Comparison of ENCODE assay signal across 8 cellular contexts in the genomic region with DNA sequence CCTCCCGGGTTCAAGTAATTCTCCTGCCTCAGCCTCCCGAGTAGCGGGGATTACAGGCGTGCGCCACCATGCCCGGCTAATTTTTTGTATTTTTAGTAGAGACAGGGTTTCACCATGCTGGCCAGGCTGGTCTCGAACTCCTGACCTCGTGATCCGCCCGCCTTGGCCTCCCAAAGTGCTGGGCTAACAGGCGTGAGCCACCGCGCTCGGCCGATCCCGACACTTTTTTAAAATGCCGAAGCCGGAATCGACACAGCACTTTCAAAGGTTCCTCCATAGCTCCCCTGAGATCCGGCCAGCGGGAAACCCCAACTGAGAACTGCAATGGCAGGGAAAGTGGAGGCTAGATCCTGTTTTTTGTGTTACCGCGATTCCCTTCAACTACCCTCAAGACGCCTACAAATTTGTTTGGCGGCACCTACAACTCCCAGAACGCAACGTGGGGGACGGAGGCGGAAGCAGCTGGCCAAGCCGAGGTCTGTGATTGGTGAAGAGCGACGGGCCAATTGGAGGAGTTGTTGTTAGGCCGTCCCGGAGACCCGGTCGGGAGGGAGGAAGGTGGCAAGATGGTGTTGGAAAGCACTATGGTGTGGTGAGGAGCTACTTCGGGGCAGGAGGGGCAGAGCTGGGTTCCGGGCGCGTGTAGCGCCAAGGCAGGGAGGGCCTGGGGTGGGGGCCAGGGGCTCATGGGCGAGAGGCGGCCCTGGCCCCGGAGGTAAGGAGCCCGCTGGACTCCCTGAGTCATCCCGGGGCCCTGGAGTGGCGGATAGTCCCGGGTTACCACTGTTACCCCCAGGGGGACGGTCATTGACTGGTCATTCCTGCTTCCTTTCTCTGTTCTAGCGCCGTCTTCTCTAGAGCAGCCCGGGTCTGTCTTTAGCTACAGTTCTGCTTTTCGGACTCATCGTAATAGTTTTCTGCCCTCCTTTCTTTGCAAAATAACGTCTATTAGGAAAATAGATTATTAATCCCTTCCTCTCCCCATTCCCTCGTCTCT. TPM values are rescaled to one million over a fixed set of nuclear protein-coding genes. Genes with fewer than 3 reads are reported as not detected.
DNase-seq lines count a peak whose midpoint lies in the region; FAIRE-seq and TF ChIP-seq lines count a peak whose summit lies in the region.

A gene (plus strand): TSS at position 518 of the 997 bp plus-strand sequence. CDS start 49 bp downstream, at position 567.

- DNase-seq in EL = peak; percentile 97
- DNase-seq in H54 (ENCODE audit: insufficient read length, low spot score) = peak; percentile 99
- DNase-seq in M059J (ENCODE audit: low read depth) = peak; percentile 97
- peak; percentile 100 for DNase-seq in SHP77 (lab: John Stamatoyannopoulos, UW)
- DNase-seq in activated effector memory CD4-positive, alpha-beta T cell treated with Interleukin-2 at 50 U/mL for 16 hours = peak; percentile 90
- peak; percentile 97 for DNase-seq in fibroblast of the aortic adventitia (ENCODE audit: low read depth)

- TF ChIP-seq CTCF in fibroblast of the aortic adventitia (IDR thresholded peaks at IDR 0.05; ENCODE audit: insufficient read depth, low read length) (no peak), nephron (IDR thresholded peaks at IDR 0.05; ENCODE audit: unreplicated experiment in 3 of 3) (no peak)

- H3K36me3 Mint-ChIP-seq in nephron (ENCODE audit: low read depth) = peaks cover 18% of the 10 kb centered on the region
- H3K36me3 Mint-ChIP-seq in stimulated activated naive CD8-positive, alpha-beta T cell treated with anti-CD3 and anti-CD28 coated beads, Interleukin-15, Interleukin-2, amounts not matched to agents 100 ng/mL and 50 ng/mL, for 24 hours (ENCODE audit: low read depth) = peaks cover 23% of the 10 kb centered on the region

- H3K27ac Mint-ChIP-seq in nephron = peak within 1 kb of the TSS; percentile 65 to 98 (median 92)
- H3K27ac Mint-ChIP-seq in stimulated activated naive CD8-positive, alpha-beta T cell treated with anti-CD3 and anti-CD28 coated beads, Interleukin-15, Interleukin-2, amounts not matched to agents 100 ng/mL and 50 ng/mL, for 24 hours = peak within 1 kb of the TSS; percentile 98

- peaks cover 16% of the 10 kb centered on the region for H3K4me1 Mint-ChIP-seq in nephron
- peaks cover 41% of the 10 kb centered on the region for H3K4me1 Mint-ChIP-seq in stimulated activated naive CD8-positive, alpha-beta T cell treated with anti-CD3 and anti-CD28 coated beads, Interleukin-15, Interleukin-2, amounts not matched to agents 100 ng/mL and 50 ng/mL, for 24 hours (ENCODE audit: low read depth)

- peak within 1 kb of the TSS; percentile 95 to 97 (median 95) for H3K4me3 Mint-ChIP-seq in nephron
- peak within 1 kb of the TSS; percentile 95 for H3K4me3 Mint-ChIP-seq in stimulated activated naive CD8-positive, alpha-beta T cell treated with anti-CD3 and anti-CD28 coated beads, Interleukin-15, Interleukin-2, amounts not matched to agents 100 ng/mL and 50 ng/mL, for 24 hours

- no peaks in the 10 kb centered on the region for H3K27me3 Mint-ChIP-seq in nephron (ENCODE audit: low read depth)
- no peaks in the 10 kb centered on the region for H3K27me3 Mint-ChIP-seq in stimulated activated naive CD8-positive, alpha-beta T cell treated with anti-CD3 and anti-CD28 coated beads, Interleukin-15, Interleukin-2, amounts not matched to agents 100 ng/mL and 50 ng/mL, for 24 hours

- no peaks in the 10 kb centered on the region for H3K9me3 Mint-ChIP-seq in nephron
- no peaks in the 10 kb centered on the region for H3K9me3 Mint-ChIP-seq in stimulated activated naive CD8-positive, alpha-beta T cell treated with anti-CD3 and anti-CD28 coated beads, Interleukin-15, Interleukin-2, amounts not matched to agents 100 ng/mL and 50 ng/mL, for 24 hours

- TF ChIP-seq POLR2A in H54 (IDR thresholded peaks at IDR 0.05; ENCODE audit: low read depth, low read length) = peak; percentile 98

- FAIRE-seq in H54 (lab: Jason Lieb, UNC) = peak; percentile 80

- peak within 1 kb of the TSS; percentile 88 for H3K4me3 ChIP-seq in fibroblast of the aortic adventitia (ENCODE audit: low read depth, low read length)

RNA-seq across cellular contexts. Expression of the gene that starts here (rescaled TPM):
- 285 and 291 TPM in 2 replicates for total RNA-seq in M059J (2014; rRNA removed; shearing (Covaris generic))
- total RNA-seq in fibroblast of the aortic adventitia (ENCODE audit: low replicate concordance) = 111 and 139 TPM in 2 replicates

Comparison
In these comparisons a context has a peak if more than half of its experiments do, and no peak if none do; other contexts are left out.
1. Peak in every context shown above with its lines: DNase-seq and H3K4me3 ChIP-seq.